In genomic region chr1:17427696-17428660, GRCh38 we compare ENCODE assay signal across 1 cellular context.
A peak's percentile ranks its signal among the peaks of the same experiment; 100 is the strongest.
TF ChIP-seq lines count a peak whose summit lies in the region.

No MANE protein-coding gene starts in this region.

TF ChIP-seq in K562, 482 proteins besides CTCF, POLR2A, EP300 and RAD21:
- TF ChIP-seq ELF2 (CRISPR knock-in tag; IDR thresholded peaks at IDR 0.05) (no peak), RBFOX2 (IDR thresholded peaks at IDR 0.05; ENCODE audit: low read depth, low read length) (0 out of 2 replicates have a peak, but pooled peaks have one; percentile 13), NFIC (IDR thresholded peaks at IDR 0.05) (peak; percentile 92), NFIX (CRISPR knock-in tag; IDR thresholded peaks at IDR 0.05; ENCODE audit: low read depth) (peak; percentile 70), L3MBTL2 (IDR thresholded peaks at IDR 0.05) (no peak), POLR2AphosphoS5 (IDR thresholded peaks at IDR 0.05; ENCODE audit: control insufficient read depth, insufficient read depth, low read depth, low read length) (peak; percentile 12; the same call in 1 of the 2 replicates)
